In the genomic region with DNA sequence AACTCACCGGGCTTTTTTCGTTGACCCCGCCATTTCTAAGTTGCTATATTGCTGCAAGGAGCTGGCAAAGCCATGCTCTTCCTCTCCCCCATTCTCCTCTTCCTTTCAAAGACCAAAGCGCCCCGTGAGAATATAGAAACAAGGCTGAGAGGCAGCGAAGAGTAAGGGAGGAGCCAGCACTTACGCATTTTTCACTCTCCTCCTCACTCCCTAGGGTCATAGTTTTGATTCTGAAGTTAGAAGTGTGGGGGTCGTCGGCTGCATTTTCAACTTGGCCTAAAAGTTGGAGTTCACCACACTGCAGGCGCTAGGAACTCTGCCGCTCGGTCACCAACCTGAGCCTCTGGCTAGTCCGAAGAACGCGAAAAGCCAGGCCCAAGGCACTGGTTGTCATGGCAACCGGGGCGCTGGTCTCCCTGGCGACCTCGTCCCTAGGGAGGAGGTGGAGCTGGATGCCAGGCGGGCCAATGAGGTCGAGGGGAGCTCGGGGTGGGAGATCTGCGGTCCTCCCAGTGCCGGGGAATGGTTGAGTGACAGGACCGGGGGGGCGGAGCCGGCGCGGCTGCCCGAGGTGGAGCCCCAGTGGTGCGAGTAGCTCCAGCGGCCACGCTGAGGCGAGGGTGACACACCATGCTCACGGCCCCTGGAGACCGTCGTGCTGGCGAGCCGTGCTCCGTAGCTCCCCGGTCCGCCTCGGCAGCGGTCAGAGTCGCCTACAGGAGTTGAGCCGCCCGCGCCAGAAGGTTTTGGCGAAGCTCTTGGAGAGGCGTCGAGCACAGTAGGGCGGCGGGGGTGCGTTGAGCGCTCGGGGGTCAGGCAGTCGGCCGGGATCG, we compare ENCODE assay signal across 8 cellular contexts. TPM values are rescaled to one million over a fixed set of nuclear protein-coding genes. Genes with fewer than 3 reads are reported as not detected.
DNase-seq lines count a peak whose midpoint lies in the region; ATAC-seq lines count a peak whose summit lies in the region.

TSS of gene PTPN13 (plus strand) at position 590 of the 833 bp plus-strand sequence. CDS start 40,942 bp downstream, outside the sequence.

- intact Hi-C loops in activated naive CD4-positive, alpha-beta T cell treated with anti-CD3 and anti-CD28 coated beads for 36 hours (cut with micrococcal nuclease) = loop anchor here (2.0 kb wide), 1 partner anchor 299 kb away; the partner anchor contains the start of gene C4orf36

- peak within 1 kb of the TSS; percentile 83 for H3K4me3 ChIP-seq in neuron (ENCODE audit: low read length)

- H3K9me3 ChIP-seq in neuron (ENCODE audit: low read length) = no peaks in the 10 kb centered on the region

- H3K36me3 ChIP-seq in neuron (ENCODE audit: insufficient read depth, low read length) = no peaks in the 10 kb centered on the region

- H3K27me3 ChIP-seq in neuron (ENCODE audit: insufficient read depth, low read length) = no peaks in the 10 kb centered on the region

- no peaks in the 10 kb centered on the region for H3K36me3 Mint-ChIP-seq in activated naive CD4-positive, alpha-beta T cell treated with anti-CD3 and anti-CD28 coated beads for 36 hours (ENCODE audit: low read depth)

- CTCF ChIA-PET in activated naive CD4-positive, alpha-beta T cell treated with anti-CD3 and anti-CD28 coated beads for 36 hours (lab: Charles Lee) = interaction anchor here (1.2 kb wide), 1 partner anchor 95 kb away, joined by 5 read pairs; no protein-coding TSS in a partner anchor

- no peak within 1 kb of the TSS for H3K27ac Mint-ChIP-seq in activated naive CD4-positive, alpha-beta T cell treated with anti-CD3 and anti-CD28 coated beads for 36 hours

- peaks cover 18% of the 10 kb centered on the region for H3K4me1 ChIP-seq in neuron (ENCODE audit: insufficient read depth, low read length)

- H2AFZ ChIP-seq in neuron (ENCODE audit: low read depth, low read length) = peak within 1 kb of the TSS; percentile 49

- peak; percentile 99 for DNase-seq in DMS53 (lab: John Stamatoyannopoulos, UW)
- peak; percentile 98 for DNase-seq in KBM-7
- DNase-seq in SIG-M5 (lab: John Stamatoyannopoulos, UW) = peak; percentile 52
- DNase-seq in activated naive CD4-positive, alpha-beta T cell treated with anti-CD3 and anti-CD28 coated beads for 36 hours = peak; percentile 55
- peak; percentile 88 for DNase-seq in germinal center (ENCODE audit: low spot score)
- DNase-seq in superior temporal gyrus (ENCODE audit: extremely low spot score) = peak; percentile 99

- peaks cover 48% of the 10 kb centered on the region for H3K27me3 Mint-ChIP-seq in activated naive CD4-positive, alpha-beta T cell treated with anti-CD3 and anti-CD28 coated beads for 36 hours (ENCODE audit: low read depth)

- H3K9me3 Mint-ChIP-seq in activated naive CD4-positive, alpha-beta T cell treated with anti-CD3 and anti-CD28 coated beads for 36 hours = no peaks in the 10 kb centered on the region

- in situ Hi-C loops in KBM-7 (cut with MboI; ENCODE audit: low pct_unique_long_range_greater_than_20kb, low sequenced_read_pairs) = no loop called here

- peak within 1 kb of the TSS; percentile 69 for H3K4me3 Mint-ChIP-seq in activated naive CD4-positive, alpha-beta T cell treated with anti-CD3 and anti-CD28 coated beads for 36 hours

- ATAC-seq in GM21723 (IDR thresholded peaks at IDR 0.05; ENCODE audit: unreplicated experiment) = peak; percentile 94

- H3K4me1 Mint-ChIP-seq in activated naive CD4-positive, alpha-beta T cell treated with anti-CD3 and anti-CD28 coated beads for 36 hours (ENCODE audit: low read depth) = peaks cover 14% of the 10 kb centered on the region

RNA-seq across cellular contexts. Expression of gene PTPN13, which starts in this region (rescaled TPM):
- under 1 TPM in 1 of 2 experiments, not detected in 1; 0.17 TPM for total RNA-seq in activated naive CD4-positive, alpha-beta T cell treated with anti-CD3 and anti-CD28 coated beads for 36 hours

Comparison
In these comparisons a context has a peak if more than half of its experiments do, and no peak if none do; other contexts are left out.
1. Peak in every context shown above with its lines: DNase-seq, ATAC-seq and H3K4me3 ChIP-seq.
2. Peak in DNase-seq in activated naive CD4-positive, alpha-beta T cell treated with anti-CD3 and anti-CD28 coated beads for 36 hours; RNA of the gene not detected or under 1 TPM.